8 cellular contexts compared by ENCODE assay signal in genomic region chr15:52678036-52678467, GRCh38. TPM values are rescaled to one million over a fixed set of nuclear protein-coding genes. Genes with fewer than 3 reads are reported as not detected.
DNase-seq lines count a peak whose midpoint lies in the region; ATAC-seq and TF ChIP-seq lines count a peak whose summit lies in the region.

No MANE protein-coding gene starts in this region.

- H4K91ac ChIP-seq in trophoblast cell (ENCODE audit: low read depth, low read length): peak overlapping the region; percentile 45

- H3K79me1 ChIP-seq in trophoblast cell (ENCODE audit: low read length): peaks cover 12% of the 10 kb centered on the region

- peaks cover 4% of the 10 kb centered on the region for H3K79me2 ChIP-seq in trophoblast cell (ENCODE audit: control insufficient read depth, insufficient read depth, low read length, poor library complexity)

- intact Hi-C loops in cardiac septum (cut with DNase I) (loop anchor here (2.0 kb wide), 1 partner anchor 109 kb away; the partner anchor contains the start of gene ARPP19), upper lobe of right lung (cut with DNase I) (no loop called here)

- H3K9ac ChIP-seq in SK-N-MC (ENCODE audit: insufficient read length) (peak overlapping the region; percentile 69), trophoblast cell (ENCODE audit: low read length) (no peak overlapping the region)

- no peaks in the 10 kb centered on the region for H3K4me1 ChIP-seq in trophoblast cell (ENCODE audit: control insufficient read depth in 1 of 2, insufficient read depth in 2 of 2, low read length in 2 of 2)
- peaks cover 36% of the 10 kb centered on the region for H3K4me1 ChIP-seq in upper lobe of right lung

- peak overlapping the region; percentile 34 for H2BK120ac ChIP-seq in trophoblast cell (ENCODE audit: insufficient read depth, low read length, poor library complexity)

- no CpG with 5 or more reads among the region's 13 CpGs for WGBS in trophoblast cell (ENCODE audit: extremely low coverage, insufficient coverage, insufficient read length)

- H3K27ac ChIP-seq in SK-N-MC (no peak overlapping the region), trophoblast cell (ENCODE audit: low read depth, low read length) (peak overlapping the region; percentile 61), upper lobe of right lung (peak overlapping the region; percentile 96)

- peak overlapping the region; percentile 66 for H2BK5ac ChIP-seq in trophoblast cell (ENCODE audit: low read depth, low read length, poor library complexity)

- no peak overlapping the region for H2BK12ac ChIP-seq in trophoblast cell (ENCODE audit: low read length)

- H3K23ac ChIP-seq in trophoblast cell (ENCODE audit: low read length): no peak overlapping the region

- H3K18ac ChIP-seq in trophoblast cell (ENCODE audit: low read length): no peak overlapping the region

- DNase-seq in Ammon's horn (ENCODE audit: low spot score) (peak; percentile 81), SK-N-MC (ENCODE audit: low read depth, low spot score) (no peak), cardiac septum (ENCODE audit: low spot score) (peak; percentile 87), trophoblast cell (no peak), upper lobe of right lung (peak; percentile 65)
- DNase-seq in activated naive CD8-positive, alpha-beta T cell treated with anti-CD3 and anti-CD28 coated beads, Interleukin-2, amount 10 ng/mL, durations not matched to agents 7 days and 5 days: peak; percentile 58

- H4K12ac ChIP-seq in trophoblast cell (ENCODE audit: low read depth, low read length): no peak overlapping the region

- H3K4me3 Mint-ChIP-seq in activated naive CD8-positive, alpha-beta T cell treated with anti-CD3 and anti-CD28 coated beads, Interleukin-2, amount 10 ng/mL, durations not matched to agents 7 days and 5 days: peak overlapping the region; percentile 100

- peaks cover 15% of the 10 kb centered on the region for H3K36me3 Mint-ChIP-seq in activated naive CD8-positive, alpha-beta T cell treated with anti-CD3 and anti-CD28 coated beads, Interleukin-2, amount 10 ng/mL, durations not matched to agents 7 days and 5 days

- peak; percentile 9 for TF ChIP-seq CTCF in upper lobe of right lung (IDR thresholded peaks at IDR 0.05)

- H3K27me3 ChIP-seq in trophoblast cell (ENCODE audit: insufficient read depth, low read length) (no peaks in the 10 kb centered on the region), upper lobe of right lung (no peaks in the 10 kb centered on the region)

- ATAC-seq in GM18873 (IDR thresholded peaks at IDR 0.05; ENCODE audit: low FRiP score, unreplicated experiment): peak; percentile 31
- peak; percentile 28 for ATAC-seq in HG03378 (IDR thresholded peaks at IDR 0.05; ENCODE audit: unreplicated experiment)
- ATAC-seq in activated naive CD8-positive, alpha-beta T cell treated with anti-CD3 and anti-CD28 coated beads, Interleukin-2, amount 10 ng/mL, durations not matched to agents 7 days and 5 days (ENCODE audit: low read depth): peak; percentile 55
- ATAC-seq in upper lobe of right lung: peak; percentile 57

- H3K14ac ChIP-seq in trophoblast cell (ENCODE audit: low read length): peak overlapping the region; percentile 54

- POLR2A ChIA-PET in activated naive CD8-positive, alpha-beta T cell treated with anti-CD3 and anti-CD28 coated beads, Interleukin-2, amount 10 ng/mL, durations not matched to agents 7 days and 5 days (lab: Charles Lee): interaction anchor here (1.0 to 1.1 kb wide), 3 partner anchors 23 to 421 kb away, joined by 3 to 4 read pairs (median 3); no protein-coding TSS in a partner anchor

- no peak overlapping the region for H2AK5ac ChIP-seq in trophoblast cell (ENCODE audit: low read length)

- peaks cover 24% of the 10 kb centered on the region for H3K4me1 Mint-ChIP-seq in activated naive CD8-positive, alpha-beta T cell treated with anti-CD3 and anti-CD28 coated beads, Interleukin-2, amount 10 ng/mL, durations not matched to agents 7 days and 5 days

- H3K4me2 ChIP-seq in trophoblast cell (ENCODE audit: low read length): peak overlapping the region; percentile 61

- H3K4me3 ChIP-seq in SK-N-MC: peak overlapping the region; percentile 93
- peak overlapping the region; percentile 79 for H3K4me3 ChIP-seq in trophoblast cell (ENCODE audit: low read depth, low read length)
- H3K4me3 ChIP-seq in upper lobe of right lung: peak overlapping the region; percentile 75

- peak overlapping the region; percentile 94 for H2AFZ ChIP-seq in trophoblast cell (ENCODE audit: insufficient read depth, low read length, poor library complexity)

- no peaks in the 10 kb centered on the region for H3K9me3 Mint-ChIP-seq in activated naive CD8-positive, alpha-beta T cell treated with anti-CD3 and anti-CD28 coated beads, Interleukin-2, amount 10 ng/mL, durations not matched to agents 7 days and 5 days

- H3K9me3 ChIP-seq in SK-N-MC (ENCODE audit: low read depth, low read length) (no peaks in the 10 kb centered on the region), trophoblast cell (ENCODE audit: insufficient read depth, low read depth, low read length) (no peaks in the 10 kb centered on the region), upper lobe of right lung (no peaks in the 10 kb centered on the region)

- H3K4ac ChIP-seq in trophoblast cell (ENCODE audit: low read depth, low read length): no peak overlapping the region

- H3K27me3 Mint-ChIP-seq in activated naive CD8-positive, alpha-beta T cell treated with anti-CD3 and anti-CD28 coated beads, Interleukin-2, amount 10 ng/mL, durations not matched to agents 7 days and 5 days: no peaks in the 10 kb centered on the region

- peak overlapping the region; percentile 100 for H3K27ac Mint-ChIP-seq in activated naive CD8-positive, alpha-beta T cell treated with anti-CD3 and anti-CD28 coated beads, Interleukin-2, amount 10 ng/mL, durations not matched to agents 7 days and 5 days

- H4K8ac ChIP-seq in trophoblast cell (ENCODE audit: low read depth, low read length): peak overlapping the region; percentile 55

- H3K36me3 ChIP-seq in SK-N-MC (ENCODE audit: insufficient read depth, low read length) (no peaks in the 10 kb centered on the region), trophoblast cell (ENCODE audit: control insufficient read depth in 1 of 2, insufficient read depth in 2 of 2, low read length in 2 of 2) (no peaks in the 10 kb centered on the region), upper lobe of right lung (peaks cover 28% of the 10 kb centered on the region)

RNA-seq across cellular contexts. Expression of gene ATOSA, which starts 1.1 kb away (rescaled TPM):
- 10 to 100 TPM; 60.5 to 65.1 TPM for total RNA-seq in activated naive CD8-positive, alpha-beta T cell treated with anti-CD3 and anti-CD28 coated beads, Interleukin-2, amount 10 ng/mL, durations not matched to agents 7 days and 5 days
- total RNA-seq in cardiac septum (31.5 TPM), upper lobe of right lung (42.5 TPM)
- 49.0 and 49.5 TPM in 2 replicates for polyA plus RNA-seq in trophoblast cell (2013)

Comparison
In these comparisons a context has a peak if more than half of its experiments do, and no peak if none do; other contexts are left out.
1. DNase-seq: peak in Ammon's horn (single experiment), activated naive CD8-positive, alpha-beta T cell treated with anti-CD3 and anti-CD28 coated beads, Interleukin-2, amount 10 ng/mL, durations not matched to agents 7 days and 5 days (single experiment), cardiac septum (single experiment) and upper lobe of right lung (single experiment); none in SK-N-MC (single experiment) and trophoblast cell (0 of 2).
2. Peak in every context shown above with its lines, with median percentiles within 50 percentile points of each other: ATAC-seq and H3K4me3 ChIP-seq.